Comparison of ENCODE assay signal across 12 cellular contexts in genomic region chr2:127641846-127642510, GRCh38. TPM values are rescaled to one million over a fixed set of nuclear protein-coding genes. Genes with fewer than 3 reads are reported as not detected.
DNase-seq lines count a peak whose midpoint lies in the region; ATAC-seq and TF ChIP-seq lines count a peak whose summit lies in the region.
"Had no signal": no experiment of that assay in that cellular context is flagged by ENCODE, and none has a peak within 500 bp of the region (broad histone marks: within the 10 kb centered on the region; RNA-seq: fewer than 3 reads in every experiment).

No MANE protein-coding gene starts in this region.

- H3K79me2 ChIP-seq in DOHH2 (ENCODE audit: control insufficient read depth, low read length) (no peaks in the 10 kb centered on the region), PC-3 (ENCODE audit: low read length) (no peaks in the 10 kb centered on the region)

- POLR2A ChIA-PET in PC-3 (lab: Charles Lee; ENCODE audit: unreplicated experiment) = no interaction called here
- POLR2A ChIA-PET in GM10248 (lab: Yijun Ruan, JAX) = no interaction called here

- H3K4me1 ChIP-seq in DOHH2 (ENCODE audit: control insufficient read depth, low read length) = peaks cover 56% of the 10 kb centered on the region
- peaks cover 27% of the 10 kb centered on the region for H3K4me1 ChIP-seq in PC-3 (ENCODE audit: insufficient read depth, low read length)

- intact Hi-C loops in activated CD4-positive, alpha-beta T cell treated with anti-CD3 and anti-CD28 coated beads, Interleukin-2, amount 10 ng/mL, durations not matched to agents 24 days and 14 days (cut with micrococcal nuclease) = loop anchor here (2.0 to 5.0 kb wide), 2 partner anchors 60 to 115 kb away; partner anchors contain the start of genes IWS1 and SFT2D3
- intact Hi-C loops in PC-3 (cut with micrococcal nuclease) = loop anchor here (10.0 kb wide), 1 partner anchor 447 kb away; no protein-coding TSS in a partner anchor
- intact Hi-C loops in Calu3 (cut with micrococcal nuclease; ENCODE audit: unreplicated experiment) = no loop called here

- no TSS peak for BruUV-seq in PC-3 (replicated peaks; lab: Mats Ljungman, UMichigan)
- BruUV-seq in Calu3 (replicated peaks; lab: Mats Ljungman, UMichigan) = no TSS peak

- peaks cover 19% of the 10 kb centered on the region for H3K4me1 Mint-ChIP-seq in activated CD4-positive, alpha-beta T cell treated with anti-CD3 and anti-CD28 coated beads, Interleukin-2, amount 10 ng/mL, durations not matched to agents 24 days and 14 days
- peaks cover 27% of the 10 kb centered on the region for H3K4me1 Mint-ChIP-seq in activated naive CD8-positive, alpha-beta T cell treated with anti-CD3 and anti-CD28 coated beads, Interleukin-2, amount 50 U/mL, for 24 hours
- H3K4me1 Mint-ChIP-seq in Calu3 (ENCODE audit: low read depth, unreplicated experiment) = no peaks in the 10 kb centered on the region

- peak overlapping the region; percentile 59 for H3K4me3 Mint-ChIP-seq in activated CD4-positive, alpha-beta T cell treated with anti-CD3 and anti-CD28 coated beads, Interleukin-2, amount 10 ng/mL, durations not matched to agents 24 days and 14 days
- peak overlapping the region; percentile 50 for H3K4me3 Mint-ChIP-seq in activated naive CD8-positive, alpha-beta T cell treated with anti-CD3 and anti-CD28 coated beads, Interleukin-2, amount 50 U/mL, for 24 hours
- H3K4me3 Mint-ChIP-seq in Calu3 (ENCODE audit: low read depth, unreplicated experiment) = no peak overlapping the region

- peaks cover 1% of the 10 kb centered on the region for H3K36me3 Mint-ChIP-seq in activated CD4-positive, alpha-beta T cell treated with anti-CD3 and anti-CD28 coated beads, Interleukin-2, amount 10 ng/mL, durations not matched to agents 24 days and 14 days (ENCODE audit: low read depth)
- H3K36me3 Mint-ChIP-seq in activated naive CD8-positive, alpha-beta T cell treated with anti-CD3 and anti-CD28 coated beads, Interleukin-2, amount 50 U/mL, for 24 hours (ENCODE audit: low read depth) = no peaks in the 10 kb centered on the region
- H3K36me3 Mint-ChIP-seq in Calu3 (ENCODE audit: insufficient read depth, unreplicated experiment) = no peaks in the 10 kb centered on the region

- H4K20me1 ChIP-seq in DOHH2 (ENCODE audit: control insufficient read depth, insufficient read depth, low read depth, low read length) (no peaks in the 10 kb centered on the region), PC-3 (ENCODE audit: low read length) (no peaks in the 10 kb centered on the region)

- peak; percentile 46 for ATAC-seq in activated naive CD8-positive, alpha-beta T cell treated with anti-CD3 and anti-CD28 coated beads, Interleukin-2, amount 50 U/mL, for 24 hours
- no peak for ATAC-seq in PC-3

- DNase-seq in activated CD4-positive, alpha-beta T cell treated with anti-CD3 and anti-CD28 coated beads, Interleukin-2, amount 10 ng/mL, durations not matched to agents 24 days and 14 days = peak; percentile 82
- peak; percentile 38 for DNase-seq in activated naive CD8-positive, alpha-beta T cell treated with anti-CD3 and anti-CD28 coated beads, Interleukin-2, amount 50 U/mL, for 24 hours
- DNase-seq in stimulated activated CD4-positive, alpha-beta T cell treated with anti-CD3 and anti-CD28 coated beads, Interleukin-4, amount 100 ng/mL, for 24 hours = peak; percentile 46
- no peak for DNase-seq in PC-3
- DNase-seq in SKM-1 treated with dmso at 0.1 percent for 144 hours (lab: John Stamatoyannopoulos, UW; ENCODE audit: unreplicated experiment) = no peak
- no peak for DNase-seq in GM10248 (ENCODE audit: extremely low spot score)
- DNase-seq in Calu3 = no peak
- DNase-seq: glutamatergic neuron, NCI-H1092 had no signal

- TF ChIP-seq CTCF in DOHH2 (IDR thresholded peaks at IDR 0.05; ENCODE audit: low read depth, low read length, poor library complexity, severe bottlenecking) = no peak
- TF ChIP-seq CTCF in PC-3 (conservative IDR thresholded peaks at IDR 0.05; ENCODE audit: low read depth, low read length) = no peak
- TF ChIP-seq CTCF in GM10248 (IDR thresholded peaks at IDR 0.05; ENCODE audit: control extremely low read depth, extremely low read depth, low read depth, missing control alignments) = no peak
- no peak for TF ChIP-seq CTCF in Calu3 (IDR thresholded peaks at IDR 0.05; ENCODE audit: unreplicated experiment)

- H3K4me3 ChIP-seq in DOHH2 (ENCODE audit: low read length) (0 out of 2 replicates have a peak overlapping the region, but pooled peaks have one; percentile 20), PC-3 (ENCODE audit: low read length) (no peak overlapping the region)

- no peak overlapping the region for H3K9ac ChIP-seq in PC-3 (ENCODE audit: low read length)

- H2AFZ ChIP-seq in PC-3 (ENCODE audit: low read length) = no peak overlapping the region

- CTCF ChIA-PET in PC-3 (lab: Charles Lee) (no interaction called here), GM10248 (lab: Yijun Ruan, JAX) (interaction anchor here (1.4 to 3.7 kb wide), 2 partner anchors 8 to 51 kb away, joined by 4 to 28 read pairs; no protein-coding TSS in a partner anchor), Calu3 (lab: Charles Lee) (interaction anchor here (0.9 kb wide), 1 partner anchor 452 kb away, joined by 3 read pairs; no protein-coding TSS in a partner anchor)

- no peaks in the 10 kb centered on the region for H3K27me3 Mint-ChIP-seq in activated CD4-positive, alpha-beta T cell treated with anti-CD3 and anti-CD28 coated beads, Interleukin-2, amount 10 ng/mL, durations not matched to agents 24 days and 14 days
- H3K27me3 Mint-ChIP-seq in activated naive CD8-positive, alpha-beta T cell treated with anti-CD3 and anti-CD28 coated beads, Interleukin-2, amount 50 U/mL, for 24 hours = no peaks in the 10 kb centered on the region
- H3K27me3 Mint-ChIP-seq in Calu3 (ENCODE audit: unreplicated experiment) = no peaks in the 10 kb centered on the region

- peak overlapping the region; percentile 60 for H3K27ac Mint-ChIP-seq in activated CD4-positive, alpha-beta T cell treated with anti-CD3 and anti-CD28 coated beads, Interleukin-2, amount 10 ng/mL, durations not matched to agents 24 days and 14 days
- peak overlapping the region; percentile 59 for H3K27ac Mint-ChIP-seq in activated naive CD8-positive, alpha-beta T cell treated with anti-CD3 and anti-CD28 coated beads, Interleukin-2, amount 50 U/mL, for 24 hours
- H3K27ac Mint-ChIP-seq in Calu3 (ENCODE audit: unreplicated experiment) = no peak overlapping the region

- H3K9me2 ChIP-seq in DOHH2 (replicated peaks; ENCODE audit: control insufficient read depth, low read length) (no peaks in the 10 kb centered on the region), PC-3 (replicated peaks; ENCODE audit: low read length) (no peaks in the 10 kb centered on the region)

- H3K9me3 ChIP-seq in DOHH2 (ENCODE audit: control insufficient read depth, insufficient read depth, low read length) = no peaks in the 10 kb centered on the region
- H3K9me3 ChIP-seq in PC-3 (ENCODE audit: low read length) = no peaks in the 10 kb centered on the region

- no peak overlapping the region for H3K27ac ChIP-seq in DOHH2 (ENCODE audit: low read depth, low read length)
- H3K27ac ChIP-seq in PC-3 (ENCODE audit: low read length) = no peak overlapping the region
- H3K27ac ChIP-seq: C4-2B had no signal

- no peaks in the 10 kb centered on the region for H3K9me3 Mint-ChIP-seq in activated CD4-positive, alpha-beta T cell treated with anti-CD3 and anti-CD28 coated beads, Interleukin-2, amount 10 ng/mL, durations not matched to agents 24 days and 14 days
- H3K9me3 Mint-ChIP-seq in activated naive CD8-positive, alpha-beta T cell treated with anti-CD3 and anti-CD28 coated beads, Interleukin-2, amount 50 U/mL, for 24 hours = no peaks in the 10 kb centered on the region
- H3K9me3 Mint-ChIP-seq in Calu3 (ENCODE audit: low read depth, unreplicated experiment) = no peaks in the 10 kb centered on the region

- H3K36me3 ChIP-seq in DOHH2 (ENCODE audit: control insufficient read depth, low read length) (no peaks in the 10 kb centered on the region), PC-3 (ENCODE audit: low read depth, low read length) (no peaks in the 10 kb centered on the region)

- H3K4me2 ChIP-seq in DOHH2 (ENCODE audit: low read length) = peak overlapping the region; percentile 38
- H3K4me2 ChIP-seq in PC-3 (ENCODE audit: low read length) = no peak overlapping the region

- H3K27me3 ChIP-seq in DOHH2 (ENCODE audit: control insufficient read depth, low read length) (no peaks in the 10 kb centered on the region), PC-3 (ENCODE audit: low read length) (no peaks in the 10 kb centered on the region)

- 0 out of 2 replicates have a peak, but pooled peaks cover 4% of the 10 kb centered on the region for H3F3A ChIP-seq in DOHH2 (ENCODE audit: control insufficient read depth, insufficient read depth)
- H3F3A ChIP-seq in PC-3 (ENCODE audit: low read length, unreplicated experiment) = no peaks in the 10 kb centered on the region

RNA-seq across cellular contexts. Expression of gene GPR17, which starts 4.0 kb away (rescaled TPM):
- not detected in 2 replicates for total RNA-seq in activated CD4-positive, alpha-beta T cell treated with anti-CD3 and anti-CD28 coated beads, Interleukin-2, amount 10 ng/mL, durations not matched to agents 24 days and 14 days
- total RNA-seq in PC-3 (2014; rRNA removed) (0.92 and 1.0 TPM in 2 replicates), Calu3 (2022) (not detected in 2 replicates)
- total RNA-seq: myocyte had no signal

RNA-seq across cellular contexts. Expression of gene LIMS2, which starts 33.4 kb away (rescaled TPM):
- 7.2 and 8.4 TPM in 2 replicates for total RNA-seq in activated CD4-positive, alpha-beta T cell treated with anti-CD3 and anti-CD28 coated beads, Interleukin-2, amount 10 ng/mL, durations not matched to agents 24 days and 14 days
- 4.6 and 5.0 TPM in 2 replicates for total RNA-seq in PC-3 (2014; rRNA removed)
- 0.31 TPM in 1 of 2 replicates, not detected in the other for total RNA-seq in Calu3 (2022)

RNA-seq across cellular contexts. Expression of gene SFT2D3, which starts 59.3 kb away (rescaled TPM):
- 5.9 and 6.3 TPM in 2 replicates for total RNA-seq in activated CD4-positive, alpha-beta T cell treated with anti-CD3 and anti-CD28 coated beads, Interleukin-2, amount 10 ng/mL, durations not matched to agents 24 days and 14 days
- total RNA-seq in PC-3 (2014; rRNA removed) (4.2 and 5.4 TPM in 2 replicates), Calu3 (2022) (8.7 and 9.3 TPM in 2 replicates)

Comparison
In these comparisons a context has a peak if more than half of its experiments do, and no peak if none do; other contexts are left out.
1. DNase-seq: peak in activated CD4-positive, alpha-beta T cell treated with anti-CD3 and anti-CD28 coated beads, Interleukin-2, amount 10 ng/mL, durations not matched to agents 24 days and 14 days (single experiment), activated naive CD8-positive, alpha-beta T cell treated with anti-CD3 and anti-CD28 coated beads, Interleukin-2, amount 50 U/mL, for 24 hours (single experiment) and stimulated activated CD4-positive, alpha-beta T cell treated with anti-CD3 and anti-CD28 coated beads, Interleukin-4, amount 100 ng/mL, for 24 hours (single experiment); none in PC-3 (single experiment), SKM-1 treated with dmso at 0.1 percent for 144 hours (single experiment), GM10248 (single experiment) and Calu3 (single experiment).